In genomic region chr2:61882850-61883249, GRCh38 we compare ENCODE assay signal across 14 cellular contexts. TPM values are rescaled to one million over a fixed set of nuclear protein-coding genes. Genes with fewer than 3 reads are reported as not detected.
DNase-seq lines count a peak whose midpoint lies in the region; ATAC-seq and TF ChIP-seq lines count a peak whose summit lies in the region.
"Had no signal": no experiment of that assay in that cellular context is flagged by ENCODE, and none has a peak within 500 bp of the region (broad histone marks: within the 10 kb centered on the region; RNA-seq: fewer than 3 reads in every experiment).

No MANE protein-coding gene starts in this region.

- no peaks in the 10 kb centered on the region for H3K9me3 Mint-ChIP-seq in activated T-cell treated with anti-CD3 and anti-CD28 coated beads, Interleukin-2, amount 50 U/mL, for 24 hours
- H3K9me3 Mint-ChIP-seq in endothelial cell (ENCODE audit: unreplicated experiment) (no peaks in the 10 kb centered on the region), CD14-positive monocyte (no peaks in the 10 kb centered on the region)
- H3K9me3 Mint-ChIP-seq in stimulated activated naive B cell treated with anti-CD40 and anti-IgM and Interleukin-4, amounts not matched to agents 10 μg/mL and 1 μg/mL and 100 μg/mL, for 72 hours: no peaks in the 10 kb centered on the region
- H3K9me3 Mint-ChIP-seq: CD8-positive, alpha-beta T cell; H9 had no signal

- no peaks in the 10 kb centered on the region for H3K27me3 ChIP-seq in adrenal gland
- H3K27me3 ChIP-seq: BLaER1 had no signal

- peak overlapping the region; percentile 68 for H3K27ac Mint-ChIP-seq in activated T-cell treated with anti-CD3 and anti-CD28 coated beads, Interleukin-2, amount 50 U/mL, for 24 hours
- H3K27ac Mint-ChIP-seq in T-helper 17 cell (peak overlapping the region; percentile 37), endothelial cell (ENCODE audit: unreplicated experiment) (no peak overlapping the region), CD14-positive monocyte (no peak overlapping the region)
- H3K27ac Mint-ChIP-seq in stimulated activated naive B cell treated with anti-CD40 and anti-IgM and Interleukin-4, amounts not matched to agents 10 μg/mL and 1 μg/mL and 100 μg/mL, for 72 hours: peak overlapping the region; percentile 31
- H3K27ac Mint-ChIP-seq: CD8-positive, alpha-beta T cell; H9 had no signal

- TF ChIP-seq CTCF in endothelial cell (IDR thresholded peaks at IDR 0.05; ENCODE audit: unreplicated experiment) (no peak), adrenal gland (IDR thresholded peaks at IDR 0.05) (no peak), CD14-positive monocyte (IDR thresholded peaks at IDR 0.05) (no peak)

- H3K4me3 ChIP-seq in adrenal gland: no peak overlapping the region
- H3K4me3 ChIP-seq: BLaER1 had no signal

- H3K27me3 Mint-ChIP-seq in activated T-cell treated with anti-CD3 and anti-CD28 coated beads, Interleukin-2, amount 50 U/mL, for 24 hours: no peaks in the 10 kb centered on the region
- no peaks in the 10 kb centered on the region for H3K27me3 Mint-ChIP-seq in T-helper 17 cell
- peaks cover 4% of the 10 kb centered on the region for H3K27me3 Mint-ChIP-seq in endothelial cell (ENCODE audit: unreplicated experiment)
- H3K27me3 Mint-ChIP-seq in stimulated activated naive B cell treated with anti-CD40 and anti-IgM and Interleukin-4, amounts not matched to agents 10 μg/mL and 1 μg/mL and 100 μg/mL, for 72 hours: no peaks in the 10 kb centered on the region
- peaks cover 0 to 2% (median 0%) of the 10 kb centered on the region in 3 donors for H3K27me3 Mint-ChIP-seq in CD14-positive monocyte (ENCODE audit: low read depth in 3 of 3)

- peaks cover 0 to 70% of the 10 kb centered on the region in 2 donors for H3K36me3 ChIP-seq in adrenal gland (replicated peaks in 1 of 2)

- H3K9me3 ChIP-seq in T-helper 17 cell (ENCODE audit: control insufficient read depth, low read length, poor library complexity, severe bottlenecking): no peaks in the 10 kb centered on the region
- H3K9me3 ChIP-seq in adrenal gland (replicated peaks in 1 of 3): no peaks in the 10 kb centered on the region
- H3K9me3 ChIP-seq: BLaER1 had no signal

- peaks cover 96% of the 10 kb centered on the region for H3K36me3 Mint-ChIP-seq in activated T-cell treated with anti-CD3 and anti-CD28 coated beads, Interleukin-2, amount 50 U/mL, for 24 hours (ENCODE audit: low read depth)
- no peaks in the 10 kb centered on the region for H3K36me3 Mint-ChIP-seq in T-helper 17 cell (ENCODE audit: low read depth)
- H3K36me3 Mint-ChIP-seq in endothelial cell (ENCODE audit: low read depth, unreplicated experiment): peaks cover 27% of the 10 kb centered on the region
- peaks cover 23 to 33% of the 10 kb centered on the region in 2 donors for H3K36me3 Mint-ChIP-seq in stimulated activated naive B cell treated with anti-CD40 and anti-IgM and Interleukin-4, amounts not matched to agents 10 μg/mL and 1 μg/mL and 100 μg/mL, for 72 hours
- peaks cover 59 to 79% of the 10 kb centered on the region in 2 donors for H3K36me3 Mint-ChIP-seq in CD14-positive monocyte

- H3K4me1 Mint-ChIP-seq in activated T-cell treated with anti-CD3 and anti-CD28 coated beads, Interleukin-2, amount 50 U/mL, for 24 hours (ENCODE audit: low read depth): peaks cover 34% of the 10 kb centered on the region
- H3K4me1 Mint-ChIP-seq in T-helper 17 cell (peaks cover 14% of the 10 kb centered on the region), endothelial cell (ENCODE audit: unreplicated experiment) (peaks cover 20% of the 10 kb centered on the region), CD14-positive monocyte (peaks cover 15% of the 10 kb centered on the region)
- peaks cover 11 to 22% of the 10 kb centered on the region in 2 donors for H3K4me1 Mint-ChIP-seq in stimulated activated naive B cell treated with anti-CD40 and anti-IgM and Interleukin-4, amounts not matched to agents 10 μg/mL and 1 μg/mL and 100 μg/mL, for 72 hours

- H3K4me3 Mint-ChIP-seq in activated T-cell treated with anti-CD3 and anti-CD28 coated beads, Interleukin-2, amount 50 U/mL, for 24 hours: no peak overlapping the region
- no peak overlapping the region for H3K4me3 Mint-ChIP-seq in T-helper 17 cell
- H3K4me3 Mint-ChIP-seq in endothelial cell (ENCODE audit: unreplicated experiment): peak overlapping the region; percentile 47
- no peak overlapping the region for H3K4me3 Mint-ChIP-seq in stimulated activated naive B cell treated with anti-CD40 and anti-IgM and Interleukin-4, amounts not matched to agents 10 μg/mL and 1 μg/mL and 100 μg/mL, for 72 hours
- no peak overlapping the region for H3K4me3 Mint-ChIP-seq in CD14-positive monocyte
- H3K4me3 Mint-ChIP-seq: CD8-positive, alpha-beta T cell; H9 had no signal

- DNase-seq in activated T-cell treated with anti-CD3 and anti-CD28 coated beads, Interleukin-2, amount 50 U/mL, for 24 hours: no peak
- no peak for DNase-seq in activated T-cell treated with anti-CD3 and anti-CD28 coated beads, Interleukin-2, amount 50 U/mL, for 1 hour
- DNase-seq in T-helper 17 cell: no peak
- DNase-seq in endothelial cell (ENCODE audit: low spot score): no peak
- no peak for DNase-seq in stimulated activated naive B cell treated with anti-CD40 and anti-IgM and Interleukin-4, amounts not matched to agents 10 μg/mL and 1 μg/mL and 100 μg/mL, for 72 hours
- no peak for DNase-seq in adrenal gland
- DNase-seq in CD14-positive monocyte (ENCODE audit: low spot score): no peak
- DNase-seq: Calu3; CD8-positive, alpha-beta T cell; DMS79 treated with DMSO at 0.1 percent for 48 hours; GF-D8; H9 had no signal

- H3K27ac ChIP-seq in adrenal gland: no peak overlapping the region
- H3K27ac ChIP-seq: 22Rv1, BLaER1 had no signal

- 77 to 87% (median 82%) methylated on average over 5 of the region's 5 CpGs for WGBS in adrenal gland, 4 donors

- TF ChIP-seq POLR2A in adrenal gland (IDR thresholded peaks at IDR 0.05): no peak

- peaks cover 18 to 21% of the 10 kb centered on the region in 2 donors for H3K4me1 ChIP-seq in adrenal gland (replicated peaks in 1 of 2)

- intact Hi-C loops in adrenal gland (cut with DNase I) (no loop called here), CD14-positive monocyte (cut with micrococcal nuclease) (loop anchor here (10.0 kb wide), 2 partner anchors 118 to 188 kb away; no protein-coding TSS in a partner anchor)

- ATAC-seq in T-helper 17 cell: no peak
- no peak for ATAC-seq in stimulated activated naive B cell treated with anti-CD40 and anti-IgM and Interleukin-4, amounts not matched to agents 10 μg/mL and 1 μg/mL and 100 μg/mL, for 72 hours (replicated peaks)
- ATAC-seq: CD8-positive, alpha-beta T cell had no signal

RNA-seq across cellular contexts. Expression of gene CCT4, which starts 5.6 kb away (rescaled TPM):
- total RNA-seq in T-helper 17 cell (10 to 100 TPM; 82.7 to 96.6 TPM), endothelial cell (ENCODE audit: unreplicated experiment) (200 TPM), adrenal gland (100 to 1,000 TPM in 4 of 8 donors, 10 to 100 TPM in 4; 71.9 to 167 (median 106) TPM)
- polyA plus RNA-seq in adrenal gland (100 to 1,000 TPM in 1 of 3 donors, 10 to 100 TPM in 2; 28.5 to 169 (median 32.7) TPM), CD14-positive monocyte (10 to 100 TPM; 73.1 to 78.1 TPM)

RNA-seq across cellular contexts. Expression of gene COMMD1, which starts 22.6 kb away (rescaled TPM):
- total RNA-seq in T-helper 17 cell (10 to 100 TPM; 21.5 to 23.8 TPM), endothelial cell (ENCODE audit: unreplicated experiment) (39.4 TPM), adrenal gland (10 to 100 TPM; 42.0 to 89.9 (median 54.1) TPM)
- polyA plus RNA-seq in adrenal gland (10 to 100 TPM; 35.5 to 58.9 (median 57.7) TPM), CD14-positive monocyte (10 to 100 TPM; 70.7 to 82.1 TPM)

RNA-seq across cellular contexts. Expression of gene FAM161A, which starts 29.0 kb away (rescaled TPM):
- 1 to 10 TPM; 1.5 to 2.1 TPM for total RNA-seq in T-helper 17 cell
- 6.9 TPM for total RNA-seq in endothelial cell (ENCODE audit: unreplicated experiment)
- total RNA-seq in adrenal gland: 1 to 10 TPM in 7 of 8 donors, under 1 TPM in 1; 0.87 to 2.6 (median 1.5) TPM
- 1 to 10 TPM; 1.5 to 3.1 (median 2.2) TPM for polyA plus RNA-seq in adrenal gland
- polyA plus RNA-seq in CD14-positive monocyte: under 1 TPM in 1 of 2 donors, not detected in 1; 0.25 TPM

Comparison
In these comparisons a context has a peak if more than half of its experiments do, and no peak if none do; other contexts are left out.
1. H3K27ac Mint-ChIP-seq: peak in activated T-cell treated with anti-CD3 and anti-CD28 coated beads, Interleukin-2, amount 50 U/mL, for 24 hours (single experiment), T-helper 17 cell (single experiment) and stimulated activated naive B cell treated with anti-CD40 and anti-IgM and Interleukin-4, amounts not matched to agents 10 μg/mL and 1 μg/mL and 100 μg/mL, for 72 hours (single experiment); none in endothelial cell (single experiment) and CD14-positive monocyte (0 of 7).
2. intact Hi-C loops: an anchor here in CD14-positive monocyte (10.0 kb wide); none called in adrenal gland.